29 cellular contexts compared by ENCODE assay signal in the genomic region with DNA sequence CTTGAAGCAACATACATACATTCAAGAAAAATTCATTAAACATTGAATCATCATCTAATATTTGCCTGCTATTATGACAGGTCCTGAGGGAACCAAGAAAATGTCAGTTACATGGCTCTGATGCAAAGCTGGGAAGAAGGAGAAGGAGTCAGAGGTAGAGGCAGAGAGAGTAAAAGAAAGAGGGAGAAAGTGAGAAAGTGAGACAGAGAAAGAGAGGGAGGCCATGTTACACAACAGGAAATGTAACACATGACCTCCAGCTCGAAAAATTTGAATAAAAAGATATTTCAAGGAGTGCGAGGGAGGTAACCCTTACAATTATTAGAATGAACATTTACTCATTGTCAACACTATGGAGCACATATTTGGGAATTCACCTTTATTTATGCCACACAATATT.
"Had no signal": no experiment of that assay in that cellular context is flagged by ENCODE, and none has a peak within 500 bp of the region (broad histone marks: within the 10 kb centered on the region; RNA-seq: fewer than 3 reads in every experiment).

No MANE protein-coding gene starts in this region.

- DNase-seq: heart left ventricle; kidney; left colon; left lung; lower lobe of right lung; naive B cell; natural killer cell; nephron progenitor cell; pancreas; posterior cingulate gyrus; retina; right cardiac atrium; stimulated activated CD4-positive, alpha-beta T cell treated with anti-CD3 and anti-CD28 coated beads, Interleukin-12 subunit alpha, Interleukin-12 subunit beta, amount 100 ng/mL, for 4 hours; stimulated activated CD4-positive, alpha-beta T cell treated with anti-CD3 and anti-CD28 coated beads, Interleukin-15, amount 100 ng/mL, for 24 hours; stimulated activated CD4-positive, alpha-beta T cell treated with anti-CD3 and anti-CD28 coated beads, Interleukin-2, amount 100 ng/mL, for 24 hours; stimulated activated CD4-positive, alpha-beta T cell treated with anti-CD3 and anti-CD28 coated beads, Interleukin-4, amount 100 ng/mL, for 1 hour; stimulated activated naive B cell treated with anti-CD40 and anti-IgM and Interleukin-4, amounts not matched to agents 10 μg/mL and 1 μg/mL and 100 μg/mL, for 72 hours; stimulated activated naive CD8-positive, alpha-beta T cell treated with anti-CD3 and anti-CD28 coated beads, Interleukin-15, Interleukin-2, amounts not matched to agents 100 U/mL and 50 U/mL, for 24 hours; stomach; testis; thyroid gland; transverse colon; upper lobe of left lung had no signal

- H3K27me3 ChIP-seq: heart left ventricle, left lung, neural progenitor cell, pancreas, stomach, testis, thyroid gland, transverse colon, upper lobe of left lung had no signal

- H3K36me3 Mint-ChIP-seq: naive B cell, natural killer cell, neural progenitor cell had no signal

- H3K36me3 ChIP-seq: heart left ventricle, left lung, lower lobe of right lung, neural progenitor cell, pancreas, prostate gland, stomach, thyroid gland, transverse colon, upper lobe of left lung had no signal

- H2AFZ ChIP-seq: neural progenitor cell had no signal

- H3K9ac ChIP-seq: neural progenitor cell had no signal

- H3K9me3 Mint-ChIP-seq: naive B cell; natural killer cell; nephron progenitor cell; stimulated activated naive B cell treated with anti-CD40 and anti-IgM and Interleukin-4, amounts not matched to agents 10 μg/mL and 1 μg/mL and 100 μg/mL, for 72 hours had no signal

- H3K27me3 Mint-ChIP-seq: naive B cell; stimulated activated naive B cell treated with anti-CD40 and anti-IgM and Interleukin-4, amounts not matched to agents 10 μg/mL and 1 μg/mL and 100 μg/mL, for 72 hours had no signal

- H3K4me1 ChIP-seq: heart left ventricle, left lung, lower lobe of right lung, pancreas, prostate gland, stomach, testis, thyroid gland, transverse colon, upper lobe of left lung had no signal

- H3K4me1 Mint-ChIP-seq: natural killer cell; nephron progenitor cell; stimulated activated naive B cell treated with anti-CD40 and anti-IgM and Interleukin-4, amounts not matched to agents 10 μg/mL and 1 μg/mL and 100 μg/mL, for 72 hours had no signal

- ATAC-seq: heart left ventricle; left colon; left lung; lower lobe of right lung; natural killer cell; pancreas; right cardiac atrium; sciatic nerve; stimulated activated naive B cell treated with anti-CD40 and anti-IgM and Interleukin-4, amounts not matched to agents 10 μg/mL and 1 μg/mL and 100 μg/mL, for 72 hours; stimulated activated naive CD8-positive, alpha-beta T cell treated with anti-CD3 and anti-CD28 coated beads, Interleukin-15, Interleukin-2, amounts not matched to agents 100 U/mL and 50 U/mL, for 24 hours had no signal

- H3K27ac Mint-ChIP-seq: natural killer cell; nephron progenitor cell; neural progenitor cell; stimulated activated naive B cell treated with anti-CD40 and anti-IgM and Interleukin-4, amounts not matched to agents 10 μg/mL and 1 μg/mL and 100 μg/mL, for 72 hours had no signal

- FAIRE-seq: islet of Langerhans, kidney, pancreas, urothelium cell line had no signal

- H3K4me3 Mint-ChIP-seq: naive B cell; natural killer cell; nephron progenitor cell; neural progenitor cell; stimulated activated naive B cell treated with anti-CD40 and anti-IgM and Interleukin-4, amounts not matched to agents 10 μg/mL and 1 μg/mL and 100 μg/mL, for 72 hours had no signal

- H3K4me3 ChIP-seq: heart left ventricle, left lung, lower lobe of right lung, neural progenitor cell, pancreas, prostate gland, skin epidermis, stomach, testis, thyroid gland, transverse colon, upper lobe of left lung had no signal

- H3K9me3 ChIP-seq: heart left ventricle, left lung, lower lobe of right lung, pancreas, prostate gland, stomach, testis, thyroid gland, transverse colon, upper lobe of left lung had no signal

- H3K4me2 ChIP-seq: neural progenitor cell had no signal

- H3K27ac ChIP-seq: left lung, lower lobe of right lung, neural progenitor cell, pancreas, prostate gland, skin epidermis, stomach, testis, thyroid gland, transverse colon had no signal
